ENCODE assay signal across 27 cellular contexts in genomic region chr20:7015257-7015656, GRCh38.
A peak's percentile ranks its signal among the peaks of the same experiment; 100 is the strongest.
DNase-seq lines count a peak whose midpoint lies in the region; ATAC-seq and TF ChIP-seq lines count a peak whose summit lies in the region.
"Had no signal": no experiment of that assay in that cellular context is flagged by ENCODE, and none has a peak within 500 bp of the region (broad histone marks: within the 10 kb centered on the region; RNA-seq: fewer than 3 reads in every experiment).

No MANE protein-coding gene starts in this region.

- no peak overlapping the region for H2BK15ac ChIP-seq in H9 (ENCODE audit: low read depth, low read length)

- ATAC-seq in lower lobe of right lung (peak; percentile 74 to 84), HG02571 (IDR thresholded peaks at IDR 0.05; ENCODE audit: unreplicated experiment) (no peak)
- no peak for ATAC-seq in activated CD4-positive, CD25-positive, alpha-beta regulatory T cell treated with anti-CD3 and anti-CD28 coated beads, Interleukin-2, amount 50 U/mL, for 24 hours
- ATAC-seq: gastrocnemius medialis; left colon; pancreas; stimulated activated memory B cell treated with anti-CD40 and anti-IgM and Interleukin-4, amounts not matched to agents 10 μg/mL and 1 μg/mL and 100 μg/mL, for 72 hours had no signal

- H3K18ac ChIP-seq in H9 (ENCODE audit: insufficient read length, low read depth, low read length): no peak overlapping the region

- H2AK5ac ChIP-seq in H9 (ENCODE audit: insufficient read length, low read length): no peak overlapping the region

- H3K36me3 Mint-ChIP-seq in H9 (ENCODE audit: insufficient read depth in 1 of 3, low read depth in 3 of 3): no peaks in the 10 kb centered on the region
- H3K36me3 Mint-ChIP-seq: CD8-positive, alpha-beta memory T cell; stimulated activated memory B cell treated with anti-CD40 and anti-IgM and Interleukin-4, amounts not matched to agents 10 μg/mL and 1 μg/mL and 100 μg/mL, for 72 hours had no signal

- no peak overlapping the region for H3K27ac Mint-ChIP-seq in H9
- H3K27ac Mint-ChIP-seq: activated B cell treated with CpG ODN at 0.5 μM for 24 hours; CD8-positive, alpha-beta memory T cell; stimulated activated memory B cell treated with anti-CD40 and anti-IgM and Interleukin-4, amounts not matched to agents 10 μg/mL and 1 μg/mL and 100 μg/mL, for 72 hours had no signal

- TF ChIP-seq CTCF in H9 (conservative IDR thresholded peaks at IDR 0.05) (no peak), lower lobe of right lung (IDR thresholded peaks at IDR 0.05) (no peak)

- no peak overlapping the region for H4K8ac ChIP-seq in H9 (replicated peaks; ENCODE audit: insufficient read length, low read depth, low read length)

- H3K56ac ChIP-seq in H9 (ENCODE audit: insufficient read length, low read depth, low read length): no peak overlapping the region

- no peaks in the 10 kb centered on the region for H3K9me3 Mint-ChIP-seq in H9
- H3K9me3 Mint-ChIP-seq: activated B cell treated with CpG ODN at 0.5 μM for 24 hours; neural crest cell; stimulated activated memory B cell treated with anti-CD40 and anti-IgM and Interleukin-4, amounts not matched to agents 10 μg/mL and 1 μg/mL and 100 μg/mL, for 72 hours had no signal

- no peaks in the 10 kb centered on the region for H3K27me3 ChIP-seq in H9 (ENCODE audit: insufficient read depth, low read length)
- no peaks in the 10 kb centered on the region for H3K27me3 ChIP-seq in lower lobe of right lung (ENCODE audit: low read depth)
- H3K27me3 ChIP-seq: ascending aorta, gastrocnemius medialis, pancreas, transverse colon had no signal

- intact Hi-C loops in lower lobe of right lung (cut with DNase I): no loop called here

- no peaks in the 10 kb centered on the region for H3K4me1 ChIP-seq in H9 (ENCODE audit: insufficient read depth, low read length)
- H3K4me1 ChIP-seq in lower lobe of right lung: no peaks in the 10 kb centered on the region
- H3K4me1 ChIP-seq: ascending aorta, gastrocnemius medialis, pancreas, transverse colon had no signal

- H2BK5ac ChIP-seq in H9 (ENCODE audit: insufficient read length, low read length): no peak overlapping the region

- H3K23ac ChIP-seq in H9 (ENCODE audit: insufficient read length, low read depth, low read length): no peak overlapping the region

- H4K5ac ChIP-seq in H9 (ENCODE audit: insufficient read length, low read depth, low read length): no peak overlapping the region

- no peak overlapping the region for H3K9ac ChIP-seq in H9 (ENCODE audit: extremely low read depth, insufficient read length, low read length)

- H3K4me1 Mint-ChIP-seq in H9: peaks cover 0 to 6% of the 10 kb centered on the region in 2 experiments; a peak in 2 of 4 replicates
- H3K4me1 Mint-ChIP-seq: activated B cell treated with CpG ODN at 0.5 μM for 24 hours; CD8-positive, alpha-beta memory T cell; neural crest cell; stimulated activated memory B cell treated with anti-CD40 and anti-IgM and Interleukin-4, amounts not matched to agents 10 μg/mL and 1 μg/mL and 100 μg/mL, for 72 hours had no signal

- no peaks in the 10 kb centered on the region for H3K36me3 ChIP-seq in lower lobe of right lung
- H3K36me3 ChIP-seq: ascending aorta, gastrocnemius medialis, pancreas, transverse colon had no signal

- no peaks in the 10 kb centered on the region for H3K23me2 ChIP-seq in H9 (ENCODE audit: insufficient read length, low read depth, low read length, poor library complexity, severe bottlenecking)

- H2BK20ac ChIP-seq in H9 (ENCODE audit: low read depth, low read length, poor library complexity, severe bottlenecking): no peak overlapping the region

- no CpG with 5 or more reads among the region's 1 CpG for WGBS in H9 (ENCODE audit: extremely low coverage, insufficient read length, low lambda C conversion rate)

- H3K79me2 ChIP-seq in H9 (ENCODE audit: insufficient read depth, low read length): no peaks in the 10 kb centered on the region

- H3K27ac ChIP-seq in H9 (ENCODE audit: insufficient read length, low read depth, low read length) (no peak overlapping the region), lower lobe of right lung (no peak overlapping the region)
- H3K27ac ChIP-seq: ascending aorta, gastrocnemius medialis, pancreas, RWPE1, transverse colon had no signal

- H3K4me3 Mint-ChIP-seq in H9: no peak overlapping the region
- H3K4me3 Mint-ChIP-seq: activated B cell treated with CpG ODN at 0.5 μM for 24 hours; CD8-positive, alpha-beta memory T cell; neural crest cell; stimulated activated memory B cell treated with anti-CD40 and anti-IgM and Interleukin-4, amounts not matched to agents 10 μg/mL and 1 μg/mL and 100 μg/mL, for 72 hours had no signal

- H3K4me3 ChIP-seq in lower lobe of right lung: no peak overlapping the region
- H3K4me3 ChIP-seq: ascending aorta, gastrocnemius medialis, pancreas, transverse colon had no signal

- no peak overlapping the region for H3K4me2 ChIP-seq in H9 (ENCODE audit: insufficient read depth, insufficient read length, low read length)

- H3K9me3 ChIP-seq in H9 (ENCODE audit: control insufficient read depth, low read depth, low read length) (no peaks in the 10 kb centered on the region), lower lobe of right lung (no peaks in the 10 kb centered on the region)
- H3K9me3 ChIP-seq: ascending aorta, gastrocnemius medialis, pancreas, transverse colon had no signal

- H4K20me1 ChIP-seq in H9 (ENCODE audit: control insufficient read depth, insufficient read depth, insufficient read length): no peaks in the 10 kb centered on the region

- H4K91ac ChIP-seq in H9 (ENCODE audit: insufficient read length, low read depth, low read length): no peak overlapping the region

- DNase-seq in H9 (no peak), NCI-H2029 (lab: John Stamatoyannopoulos, UW) (peak; percentile 57), NCI-H69 (lab: John Stamatoyannopoulos, UW) (peak; percentile 58), lower lobe of right lung (no peak), NCI-H526 treated with DMSO at 0.1 percent for 48 hours (lab: John Stamatoyannopoulos, UW) (no peak), islet precursor cell (no peak)
- DNase-seq: activated B cell treated with CpG ODN at 0.5 μM for 24 hours; activated CD4-positive, alpha-beta T cell treated with anti-CD3 and anti-CD28 coated beads, Interleukin-2, amount 50 U/mL, for 1 hour; activated gamma-delta T cell treated with Interleukin-2 at 50 U/mL for 16 hours; activated T-cell treated with anti-CD3 and anti-CD28 coated beads, Interleukin-2, amount 50 U/mL, for 48 hours; CD8-positive, alpha-beta memory T cell; gastrocnemius medialis; GDM1; Kasumi-1; left colon; mesenchymal stem cell; MV-4-11; NCI-H2107; NCI-H82; pancreas; transverse colon had no signal

- H3K79me1 ChIP-seq in H9 (ENCODE audit: insufficient read depth, low read depth, low read length, poor library complexity, severe bottlenecking): no peaks in the 10 kb centered on the region

- H3K14ac ChIP-seq in H9 (ENCODE audit: insufficient read depth, low read length): no peak overlapping the region

- no peaks in the 10 kb centered on the region for H3K27me3 Mint-ChIP-seq in H9 (ENCODE audit: low read depth)
- H3K27me3 Mint-ChIP-seq: activated B cell treated with CpG ODN at 0.5 μM for 24 hours; CD8-positive, alpha-beta memory T cell; stimulated activated memory B cell treated with anti-CD40 and anti-IgM and Interleukin-4, amounts not matched to agents 10 μg/mL and 1 μg/mL and 100 μg/mL, for 72 hours had no signal

- H3T11ph ChIP-seq in H9 (ENCODE audit: low read length): no peak overlapping the region

- no peak overlapping the region for H3K4ac ChIP-seq in H9 (ENCODE audit: low read depth, low read length)

- H2BK12ac ChIP-seq in H9 (ENCODE audit: insufficient read length, low read depth, low read length): no peak overlapping the region

- no peak overlapping the region for H2BK120ac ChIP-seq in H9 (ENCODE audit: low read depth, low read length, poor library complexity, severe bottlenecking)

- H2AFZ ChIP-seq in H9 (ENCODE audit: low read length): peak overlapping the region; percentile 48

Comparison
In these comparisons a context has a peak if more than half of its experiments do, and no peak if none do; other contexts are left out.
1. DNase-seq: peak in NCI-H2029 (single experiment) and NCI-H69 (single experiment); none in H9 (single experiment), lower lobe of right lung (single experiment), NCI-H526 treated with DMSO at 0.1 percent for 48 hours (single experiment) and islet precursor cell (single experiment).
2. ATAC-seq: peak in lower lobe of right lung (2 of 2); none in HG02571 (single experiment) and activated CD4-positive, CD25-positive, alpha-beta regulatory T cell treated with anti-CD3 and anti-CD28 coated beads, Interleukin-2, amount 50 U/mL, for 24 hours (0 of 2).